ENCODE assay signal across 8 cellular contexts in genomic region chr12:101280006-101280505, GRCh38. TPM values are rescaled to one million over a fixed set of nuclear protein-coding genes. Genes with fewer than 3 reads are reported as not detected.
DNase-seq lines count a peak whose midpoint lies in the region; ATAC-seq and TF ChIP-seq lines count a peak whose summit lies in the region.

Gene UTP20 (plus strand): TSS chr12:101280105. CDS start chr12:101280283, 178 bp downstream.

- DNase-seq in BJ (ENCODE audit: low read depth) = peak; percentile 38
- DNase-seq in GM19240 (ENCODE audit: insufficient read length, low spot score) = peak; percentile 50
- peak; percentile 79 to 94 for DNase-seq in NCI-H526 (lab: John Stamatoyannopoulos, UW)
- peak; percentile 92 to 93 for DNase-seq in activated CD4-positive, alpha-beta T cell treated with anti-CD3 and anti-CD28 coated beads for 4 hours
- DNase-seq in coronary artery (ENCODE audit: low spot score) = peak; percentile 94
- peak; percentile 92 to 95 for DNase-seq in left colon
- DNase-seq in stimulated activated CD4-positive, alpha-beta T cell treated with anti-CD3 and anti-CD28 coated beads, Interleukin-1b, Interleukin-23, amount 100 ng/mL, for 4 hours (ENCODE audit: low read depth in 2 of 2) = peak; percentile 90 to 96

- H3K4me3 ChIP-seq in BJ (ENCODE audit: low read depth, low read length) = peak within 1 kb of the TSS; percentile 69
- H3K4me3 ChIP-seq in coronary artery = peak within 1 kb of the TSS; percentile 81

- H3K27me3 ChIP-seq in BJ (ENCODE audit: control insufficient read depth, insufficient read depth, low read length) = peaks cover 2% of the 10 kb centered on the region; the same call in 1 of the 2 replicates

- POLR2A ChIA-PET in BJ (lab: Charles Lee) = no interaction called here

- CTCF ChIA-PET in BJ (lab: Yijun Ruan, JAX) = no interaction called here

- H3K27ac ChIP-seq in coronary artery = no peak within 1 kb of the TSS

- TF ChIP-seq CTCF in BJ (IDR thresholded peaks at IDR 0.05; ENCODE audit: insufficient read depth, low read depth, low read length) = no peak
- TF ChIP-seq CTCF in coronary artery (IDR thresholded peaks at IDR 0.05) = no peak

- intact Hi-C loops in left colon (cut with DNase I, micrococcal nuclease) = no loop called here

- no peaks in the 10 kb centered on the region; the same call in 1 of the 2 replicates for H3K36me3 ChIP-seq in BJ (ENCODE audit: control insufficient read depth, insufficient read depth, low read length)

- ATAC-seq in HG03457 (IDR thresholded peaks at IDR 0.05; ENCODE audit: unreplicated experiment) = peak; percentile 99
- peak; percentile 99 for ATAC-seq in left colon

RNA-seq across cellular contexts. Expression of gene UTP20, which starts in this region (rescaled TPM):
- polyA plus RNA-seq in BJ (2011; rRNA removed) = 5.2 and 9.7 TPM in 2 replicates
- polyA minus RNA-seq in BJ (2011; rRNA and poly(A)+ RNA removed) = 12.1 and 12.6 TPM in 2 replicates
- 1 to 10 TPM; 7.0 to 8.5 TPM for total RNA-seq in left colon

Comparison
In these comparisons a context has a peak if more than half of its experiments do, and no peak if none do; other contexts are left out.
1. DNase-seq: peak in every context shown above with its lines; median percentile 94 in coronary artery; 94 in left colon; 93 in stimulated activated CD4-positive, alpha-beta T cell treated with anti-CD3 and anti-CD28 coated beads, Interleukin-1b, Interleukin-23, amount 100 ng/mL, for 4 hours; 92 in activated CD4-positive, alpha-beta T cell treated with anti-CD3 and anti-CD28 coated beads for 4 hours; 86 in NCI-H526; 50 in GM19240; 38 in BJ.